Comparison of ENCODE assay signal across 1 cellular context in the genomic region with DNA sequence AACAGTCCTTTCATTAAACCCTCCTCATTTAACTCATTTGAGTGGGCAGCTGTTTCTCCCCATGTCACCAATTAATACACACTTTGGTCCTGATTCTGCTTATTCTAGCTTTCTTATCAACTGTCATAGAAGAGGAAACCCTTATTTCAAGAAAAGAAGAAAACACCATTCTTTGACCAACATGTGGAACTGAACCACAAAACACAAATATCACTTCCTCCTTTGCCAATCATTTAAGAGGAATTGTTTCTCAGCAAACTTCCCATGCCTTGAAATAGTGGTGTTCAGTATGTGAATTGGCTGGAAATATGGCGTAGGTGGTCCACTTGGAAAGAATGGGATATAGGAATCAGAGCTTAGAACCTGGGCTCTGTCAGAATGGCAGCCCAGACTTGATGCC.
A peak's percentile ranks its signal among the peaks of the same experiment; 100 is the strongest.
TF ChIP-seq lines count a peak whose summit lies in the region.

No MANE protein-coding gene starts in this region.

TF ChIP-seq in GM12878, 131 proteins besides CTCF, POLR2A, EP300 and RAD21:
- TF ChIP-seq IKZF1 (conservative IDR thresholded peaks at IDR 0.05) (peak; percentile 24; the same call in 1 of the 2 replicates), SPI1 (IDR thresholded peaks at IDR 0.05; ENCODE audit: borderline replicate concordance, insufficient read depth, low read depth, low read length) (peak; percentile 35; the same call in 1 of the 2 replicates), CBX3 (IDR thresholded peaks at IDR 0.05; ENCODE audit: borderline replicate concordance, low read depth) (no peak), IKZF2 (IDR thresholded peaks at IDR 0.05) (peak in 1 of 2 experiments; percentile 16; a peak in 1 of 4 replicates), SIX5 (IDR thresholded peaks at IDR 0.05; ENCODE audit: low read depth, low read length, severe bottlenecking) (no peak)
- TF ChIP-seq, protein P1, sequence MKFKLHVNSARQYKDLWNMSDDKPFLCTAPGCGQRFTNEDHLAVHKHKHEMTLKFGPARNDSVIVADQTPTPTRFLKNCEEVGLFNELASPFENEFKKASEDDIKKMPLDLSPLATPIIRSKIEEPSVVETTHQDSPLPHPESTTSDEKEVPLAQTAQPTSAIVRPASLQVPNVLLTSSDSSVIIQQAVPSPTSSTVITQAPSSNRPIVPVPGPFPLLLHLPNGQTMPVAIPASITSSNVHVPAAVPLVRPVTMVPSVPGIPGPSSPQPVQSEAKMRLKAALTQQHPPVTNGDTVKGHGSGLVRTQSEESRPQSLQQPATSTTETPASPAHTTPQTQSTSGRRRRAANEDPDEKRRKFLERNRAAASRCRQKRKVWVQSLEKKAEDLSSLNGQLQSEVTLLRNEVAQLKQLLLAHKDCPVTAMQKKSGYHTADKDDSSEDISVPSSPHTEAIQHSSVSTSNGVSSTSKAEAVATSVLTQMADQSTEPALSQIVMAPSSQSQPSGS (IDR thresholded peaks at IDR 0.05; ENCODE audit: low read length) = no peak
